1 cellular context compared by ENCODE assay signal in the genomic region with DNA sequence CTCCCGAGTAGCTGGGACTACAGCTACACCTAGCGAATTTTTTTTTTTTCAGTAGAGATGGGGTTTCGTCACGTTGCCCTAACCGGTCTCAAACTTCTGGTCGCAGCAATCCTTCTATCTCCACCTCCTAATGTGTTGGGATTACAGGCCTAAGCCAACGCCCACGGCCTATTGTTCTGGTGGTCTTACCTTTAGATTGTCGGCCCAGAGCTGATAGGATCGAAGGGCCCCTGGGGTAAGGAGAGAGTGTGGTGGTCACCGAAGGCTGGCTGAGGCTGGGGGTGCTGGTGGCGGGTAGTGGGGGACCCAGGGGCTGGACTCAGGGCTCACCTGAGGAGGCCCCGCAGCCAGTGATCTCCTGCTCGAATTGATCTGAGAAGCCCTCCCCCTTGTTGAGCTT.
TF ChIP-seq lines count a peak whose summit lies in the region.

No MANE protein-coding gene starts in this region.

TF ChIP-seq in K562, 482 proteins besides CTCF, POLR2A, EP300 and RAD21:
- TF ChIP-seq TCFL5 (CRISPR knock-in tag; conservative IDR thresholded peaks at IDR 0.05) (no peak), TSC22D4 (tag; IDR thresholded peaks at IDR 0.05) (no peak), MTF1 (CRISPR knock-in tag; IDR thresholded peaks at IDR 0.05; ENCODE audit: borderline replicate concordance) (no peak), TBP (optimal IDR thresholded peaks at IDR 0.05; ENCODE audit: low read depth, low read length) (no peak), TEAD4 (IDR thresholded peaks at IDR 0.05; ENCODE audit: low read length) (no peak), TEAD4 (CRISPR knock-in tag; IDR thresholded peaks at IDR 0.05; ENCODE audit: borderline replicate concordance) (no peak), CHD1 (IDR thresholded peaks at IDR 0.05; ENCODE audit: low read length) (no peak), SNIP1 (IDR thresholded peaks at IDR 0.05; ENCODE audit: low read depth) (no peak), CC2D1A (IDR thresholded peaks at IDR 0.05) (no peak), ZBTB8A (IDR thresholded peaks at IDR 0.05; ENCODE audit: partially characterized antibody) (no peak)
- TF ChIP-seq, protein P1, sequence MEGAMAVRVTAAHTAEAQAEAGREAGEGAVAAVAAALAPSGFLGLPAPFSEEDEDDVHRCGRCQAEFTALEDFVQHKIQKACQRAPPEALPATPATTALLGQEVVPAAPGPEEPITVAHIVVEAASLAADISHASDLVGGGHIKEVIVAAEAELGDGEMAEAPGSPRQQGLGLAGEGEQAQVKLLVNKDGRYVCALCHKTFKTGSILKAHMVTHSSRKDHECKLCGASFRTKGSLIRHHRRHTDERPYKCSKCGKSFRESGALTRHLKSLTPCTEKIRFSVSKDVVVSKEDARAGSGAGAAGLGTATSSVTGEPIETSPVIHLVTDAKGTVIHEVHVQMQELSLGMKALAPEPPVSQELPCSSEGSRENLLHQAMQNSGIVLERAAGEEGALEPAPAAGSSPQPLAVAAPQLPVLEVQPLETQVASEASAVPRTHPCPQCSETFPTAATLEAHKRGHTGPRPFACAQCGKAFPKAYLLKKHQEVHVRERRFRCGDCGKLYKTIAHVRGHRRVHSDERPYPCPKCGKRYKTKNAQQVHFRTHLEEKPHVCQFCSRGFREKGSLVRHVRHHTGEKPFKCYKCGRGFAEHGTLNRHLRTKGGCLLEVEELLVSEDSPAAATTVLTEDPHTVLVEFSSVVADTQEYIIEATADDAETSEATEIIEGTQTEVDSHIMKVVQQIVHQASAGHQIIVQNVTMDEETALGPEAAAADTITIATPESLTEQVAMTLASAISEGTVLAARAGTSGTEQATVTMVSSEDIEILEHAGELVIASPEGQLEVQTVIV (CRISPR knock-in tag; IDR thresholded peaks at IDR 0.05; ENCODE audit: borderline replicate concordance), result no peak
- TF ChIP-seq, protein P2, sequence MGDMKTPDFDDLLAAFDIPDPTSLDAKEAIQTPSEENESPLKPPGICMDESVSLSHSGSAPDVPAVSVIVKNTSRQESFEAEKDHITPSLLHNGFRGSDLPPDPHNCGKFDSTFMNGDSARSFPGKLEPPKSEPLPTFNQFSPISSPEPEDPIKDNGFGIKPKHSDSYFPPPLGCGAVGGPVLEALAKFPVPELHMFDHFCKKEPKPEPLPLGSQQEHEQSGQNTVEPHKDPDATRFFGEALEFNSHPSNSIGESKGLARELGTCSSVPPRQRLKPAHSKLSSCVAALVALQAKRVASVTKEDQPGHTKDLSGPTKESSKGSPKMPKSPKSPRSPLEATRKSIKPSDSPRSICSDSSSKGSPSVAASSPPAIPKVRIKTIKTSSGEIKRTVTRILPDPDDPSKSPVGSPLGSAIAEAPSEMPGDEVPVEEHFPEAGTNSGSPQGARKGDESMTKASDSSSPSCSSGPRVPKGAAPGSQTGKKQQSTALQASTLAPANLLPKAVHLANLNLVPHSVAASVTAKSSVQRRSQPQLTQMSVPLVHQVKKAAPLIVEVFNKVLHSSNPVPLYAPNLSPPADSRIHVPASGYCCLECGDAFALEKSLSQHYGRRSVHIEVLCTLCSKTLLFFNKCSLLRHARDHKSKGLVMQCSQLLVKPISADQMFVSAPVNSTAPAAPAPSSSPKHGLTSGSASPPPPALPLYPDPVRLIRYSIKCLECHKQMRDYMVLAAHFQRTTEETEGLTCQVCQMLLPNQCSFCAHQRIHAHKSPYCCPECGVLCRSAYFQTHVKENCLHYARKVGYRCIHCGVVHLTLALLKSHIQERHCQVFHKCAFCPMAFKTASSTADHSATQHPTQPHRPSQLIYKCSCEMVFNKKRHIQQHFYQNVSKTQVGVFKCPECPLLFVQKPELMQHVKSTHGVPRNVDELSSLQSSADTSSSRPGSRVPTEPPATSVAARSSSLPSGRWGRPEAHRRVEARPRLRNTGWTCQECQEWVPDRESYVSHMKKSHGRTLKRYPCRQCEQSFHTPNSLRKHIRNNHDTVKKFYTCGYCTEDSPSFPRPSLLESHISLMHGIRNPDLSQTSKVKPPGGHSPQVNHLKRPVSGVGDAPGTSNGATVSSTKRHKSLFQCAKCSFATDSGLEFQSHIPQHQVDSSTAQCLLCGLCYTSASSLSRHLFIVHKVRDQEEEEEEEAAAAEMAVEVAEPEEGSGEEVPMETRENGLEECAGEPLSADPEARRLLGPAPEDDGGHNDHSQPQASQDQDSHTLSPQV (IDR thresholded peaks at IDR 0.05), result no peak
